In the genomic region with DNA sequence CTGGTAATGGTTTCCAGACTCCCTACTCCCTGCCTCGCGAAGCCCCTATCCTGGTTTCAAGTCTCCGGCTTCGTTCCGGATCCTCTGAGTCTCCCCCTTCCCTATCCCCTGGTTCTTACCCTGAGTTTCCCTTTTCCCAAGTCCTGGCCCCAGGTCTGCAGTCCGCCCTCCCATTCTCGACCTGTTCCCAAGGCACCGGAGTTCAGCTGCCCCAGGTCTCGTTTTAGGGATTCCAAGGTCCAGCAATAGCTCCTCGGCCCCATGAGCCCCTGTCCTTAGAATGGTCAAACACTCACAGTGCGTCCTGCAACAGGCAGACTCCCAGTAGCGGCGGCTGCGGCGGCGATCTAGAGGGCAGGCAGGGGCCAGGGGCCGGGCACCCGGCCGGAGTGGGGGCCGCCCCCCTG, we compare ENCODE assay signal across 2 cellular contexts.
TF ChIP-seq lines count a peak whose summit lies in the region.

No MANE protein-coding gene starts in this region.

TF ChIP-seq in IMR-90, 13 proteins besides CTCF, POLR2A, EP300 and RAD21:
- TF ChIP-seq FOS (IDR thresholded peaks at IDR 0.05; ENCODE audit: low read depth, low read length) (no peak), ELK1 (IDR thresholded peaks at IDR 0.05; ENCODE audit: borderline replicate concordance, low read depth, low read length) (no peak), MXI1 (IDR thresholded peaks at IDR 0.05; ENCODE audit: borderline replicate concordance, low read depth, low read length) (no peak), MAFK (IDR thresholded peaks at IDR 0.05; ENCODE audit: low read depth, low read length) (no peak), RFX5 (IDR thresholded peaks at IDR 0.05; ENCODE audit: low read depth, low read length) (no peak), CHD1 (IDR thresholded peaks at IDR 0.05; ENCODE audit: low read depth, low read length) (no peak), BHLHE40 (IDR thresholded peaks at IDR 0.05; ENCODE audit: low read depth, low read length) (no peak), SMC3 (IDR thresholded peaks at IDR 0.05; ENCODE audit: low read depth, low read length) (no peak), NFE2L2 (IDR thresholded peaks at IDR 0.05; ENCODE audit: low read depth, low read length) (no peak), USF2 (IDR thresholded peaks at IDR 0.05; ENCODE audit: low read depth, low read length) (no peak), CEBPB (IDR thresholded peaks at IDR 0.05; ENCODE audit: low read depth, low read length) (no peak), RCOR1 (IDR thresholded peaks at IDR 0.05; ENCODE audit: insufficient replicate concordance, low read length) (no peak), MAZ (IDR thresholded peaks at IDR 0.05; ENCODE audit: borderline replicate concordance, low read depth, low read length) (no peak)
TF ChIP-seq in IMR-90: peak in this region for 0.

TF ChIP-seq in GM12891, 5 proteins besides CTCF, POLR2A, EP300 and RAD21:
- TF ChIP-seq SPI1 (IDR thresholded peaks at IDR 0.05; ENCODE audit: low read depth, low read length), result no peak
- no peak for TF ChIP-seq POU2F2 (IDR thresholded peaks at IDR 0.05; ENCODE audit: low read depth, low read length)
- no peak for TF ChIP-seq TAF1 (IDR thresholded peaks at IDR 0.05; ENCODE audit: low read depth, low read length)
- no peak for TF ChIP-seq POLR2AphosphoS5 (IDR thresholded peaks at IDR 0.05; ENCODE audit: low read depth, low read length)
- TF ChIP-seq PAX5 (IDR thresholded peaks at IDR 0.05; ENCODE audit: insufficient read depth, low read length, severe bottlenecking), result no peak
